ENCODE assay signal across 8 cellular contexts in genomic region chr9:89436963-89437625, GRCh38.
A peak's percentile ranks its signal among the peaks of the same experiment; 100 is the strongest.
DNase-seq lines count a peak whose midpoint lies in the region; ATAC-seq and TF ChIP-seq lines count a peak whose summit lies in the region.

No MANE protein-coding gene starts in this region.

- peak overlapping the region; percentile 69 to 86 (median 76) for H3K4me3 Mint-ChIP-seq in CD8-positive, alpha-beta memory T cell

- CTCF ChIA-PET in CD8-positive, alpha-beta memory T cell (lab: Charles Lee): interaction anchor here (0.6 to 2.0 kb wide), 11 partner anchors 9 to 112 kb away, joined by 3 to 9 read pairs (median 4); no protein-coding TSS in a partner anchor

- ATAC-seq in HG02973 (IDR thresholded peaks at IDR 0.05; ENCODE audit: unreplicated experiment) (peak; percentile 42), HG03139 (IDR thresholded peaks at IDR 0.05; ENCODE audit: unreplicated experiment) (no peak)
- ATAC-seq in stimulated activated naive CD8-positive, alpha-beta T cell treated with anti-CD3 and anti-CD28 coated beads, Interleukin-15, Interleukin-2, amounts not matched to agents 100 U/mL and 50 U/mL, for 24 hours: peak; percentile 42

- no peaks in the 10 kb centered on the region for H3K9me3 ChIP-seq in CD8-positive, alpha-beta memory T cell (ENCODE audit: low read length)
- no peaks in the 10 kb centered on the region for H3K9me3 ChIP-seq in colonic mucosa

- H3K4me1 ChIP-seq in CD8-positive, alpha-beta memory T cell (ENCODE audit: insufficient read depth, low read length): peaks cover 92% of the 10 kb centered on the region
- H3K4me1 ChIP-seq in colonic mucosa: peaks cover 29% of the 10 kb centered on the region

- no peaks in the 10 kb centered on the region for H3K27me3 Mint-ChIP-seq in CD8-positive, alpha-beta memory T cell

- peak overlapping the region; percentile 45 for H3K4me3 ChIP-seq in CD8-positive, alpha-beta memory T cell (ENCODE audit: low read length)
- no peak overlapping the region for H3K4me3 ChIP-seq in colonic mucosa

- H3K27ac Mint-ChIP-seq in CD8-positive, alpha-beta memory T cell: peak overlapping the region; percentile 91 to 99 (median 97)

- peaks cover 16% of the 10 kb centered on the region for H3K36me3 ChIP-seq in CD8-positive, alpha-beta memory T cell (ENCODE audit: insufficient read depth, low read length)
- no peaks in the 10 kb centered on the region for H3K36me3 ChIP-seq in colonic mucosa

- peak; percentile 60 to 85 (median 67) for DNase-seq in CD8-positive, alpha-beta memory T cell
- peak; percentile 46 for DNase-seq in SHP77 treated with DMSO at 0.1 percent for 48 hours (lab: John Stamatoyannopoulos, UW)
- DNase-seq in colonic mucosa: peak; percentile 79
- peak; percentile 41 for DNase-seq in stimulated activated naive CD8-positive, alpha-beta T cell treated with anti-CD3 and anti-CD28 coated beads, Interleukin-15, Interleukin-2, amounts not matched to agents 100 U/mL and 50 U/mL, for 24 hours
- DNase-seq in D341Med (ENCODE audit: low spot score): no peak
- no peak for DNase-seq in erythroblast (lab: John Stamatoyannopoulos, UW)

- no peaks in the 10 kb centered on the region for H3K27me3 ChIP-seq in CD8-positive, alpha-beta memory T cell (ENCODE audit: insufficient read depth, low read length, poor library complexity, severe bottlenecking)
- H3K27me3 ChIP-seq in colonic mucosa: no peaks in the 10 kb centered on the region

- TF ChIP-seq CTCF in colonic mucosa (IDR thresholded peaks at IDR 0.05): no peak

- intact Hi-C loops in colonic mucosa (cut with DNase I): no loop called here

- H3K27ac ChIP-seq in CD8-positive, alpha-beta memory T cell (ENCODE audit: low read depth, low read length): peak overlapping the region; percentile 55
- H3K27ac ChIP-seq in colonic mucosa: no peak overlapping the region

- H3K9ac ChIP-seq in colonic mucosa (ENCODE audit: low read depth in 2 of 2, low read length in 2 of 2): peak overlapping the region in 1 of 2 donors; percentile 29

- no peak for TF ChIP-seq POLR2A in erythroblast (IDR thresholded peaks at IDR 0.05; ENCODE audit: low read length)

- H3K36me3 Mint-ChIP-seq in CD8-positive, alpha-beta memory T cell: peaks cover 0 to 82% (median 6%) of the 10 kb centered on the region in 3 donors

- POLR2A ChIA-PET in CD8-positive, alpha-beta memory T cell (lab: Charles Lee): interaction anchor here (0.8 to 1.9 kb wide), 2 partner anchors 11 to 16 kb away, joined by 3 to 4 read pairs; no protein-coding TSS in a partner anchor

- no peaks in the 10 kb centered on the region for H3K9me3 Mint-ChIP-seq in CD8-positive, alpha-beta memory T cell

- peaks cover 86 to 97% (median 91%) of the 10 kb centered on the region in 3 donors for H3K4me1 Mint-ChIP-seq in CD8-positive, alpha-beta memory T cell

Comparison
In these comparisons a context has a peak if more than half of its experiments do, and no peak if none do; other contexts are left out.
1. DNase-seq: peak in CD8-positive, alpha-beta memory T cell (5 of 5), SHP77 treated with DMSO at 0.1 percent for 48 hours (single experiment), colonic mucosa (single experiment) and stimulated activated naive CD8-positive, alpha-beta T cell treated with anti-CD3 and anti-CD28 coated beads, Interleukin-15, Interleukin-2, amounts not matched to agents 100 U/mL and 50 U/mL, for 24 hours (single experiment); none in D341Med (single experiment) and erythroblast (0 of 2).